Comparison of ENCODE assay signal across 18 cellular contexts in the genomic region with DNA sequence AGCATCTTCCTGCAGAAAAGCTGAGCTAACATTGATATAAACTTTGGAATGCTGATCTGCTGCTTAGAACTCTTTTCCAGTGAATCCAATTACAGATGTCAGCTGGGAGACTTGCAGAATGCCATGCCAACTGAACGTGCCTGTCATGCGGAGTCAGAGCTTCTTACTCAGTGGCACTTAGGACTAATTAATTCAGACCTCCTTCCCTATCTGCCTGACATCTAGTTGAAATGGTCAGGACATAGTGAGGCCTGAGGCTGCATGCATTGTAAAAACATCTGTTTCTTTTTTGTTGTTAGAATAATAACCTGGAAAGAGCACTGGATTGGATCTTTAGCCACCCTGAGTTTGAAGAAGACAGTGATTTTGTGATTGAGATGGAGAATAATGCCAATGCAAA.
"Had no signal": no experiment of that assay in that cellular context is flagged by ENCODE, and none has a peak within 500 bp of the region (broad histone marks: within the 10 kb centered on the region; RNA-seq: fewer than 3 reads in every experiment).

No MANE protein-coding gene starts in this region.

- H3K9me3 Mint-ChIP-seq: activated CD4-positive, alpha-beta memory T cell treated with anti-CD3 and anti-CD28 coated beads for 36 hours; activated naive CD4-positive, alpha-beta T cell treated with anti-CD3 and anti-CD28 coated beads for 36 hours; activated T-helper 2 cell treated with anti-CD3 and anti-CD28 coated beads, Interferon-gamma antibody, Interleukin-2, Interleukin-4, amounts not matched to agents 10 μg/mL and 5 μg/mL and 100 μg/mL, durations not matched to agents 14 hours and 24 hours and 36 hours; brain; immature natural killer cell; natural killer cell; WTC11 had no signal

- H3K27me3 Mint-ChIP-seq: activated CD4-positive, alpha-beta memory T cell treated with anti-CD3 and anti-CD28 coated beads for 36 hours; activated CD4-positive, alpha-beta T cell treated with anti-CD3 and anti-CD28 coated beads for 36 hours; activated CD8-positive, alpha-beta memory T cell treated with anti-CD3 and anti-CD28 coated beads, Interleukin-2, amount 10 ng/mL, durations not matched to agents 7 days and 5 days; brain had no signal

- H3K4me3 Mint-ChIP-seq: activated CD4-positive, alpha-beta memory T cell treated with anti-CD3 and anti-CD28 coated beads for 36 hours; activated CD4-positive, alpha-beta T cell treated with anti-CD3 and anti-CD28 coated beads for 36 hours; activated CD8-positive, alpha-beta memory T cell treated with anti-CD3 and anti-CD28 coated beads, Interleukin-2, amount 10 ng/mL, durations not matched to agents 7 days and 5 days; activated naive CD4-positive, alpha-beta T cell treated with anti-CD3 and anti-CD28 coated beads for 36 hours; brain; immature natural killer cell; natural killer cell; WTC11 had no signal

- H3K36me3 Mint-ChIP-seq: natural killer cell had no signal

- H3K27ac Mint-ChIP-seq: activated CD4-positive, alpha-beta memory T cell treated with anti-CD3 and anti-CD28 coated beads for 36 hours; activated CD4-positive, alpha-beta T cell treated with anti-CD3 and anti-CD28 coated beads for 36 hours; activated CD8-positive, alpha-beta memory T cell treated with anti-CD3 and anti-CD28 coated beads, Interleukin-2, amount 10 ng/mL, durations not matched to agents 7 days and 5 days; activated naive CD4-positive, alpha-beta T cell treated with anti-CD3 and anti-CD28 coated beads for 36 hours; activated T-helper 2 cell treated with anti-CD3 and anti-CD28 coated beads, Interferon-gamma antibody, Interleukin-2, Interleukin-4, amounts not matched to agents 10 μg/mL and 5 μg/mL and 100 μg/mL, durations not matched to agents 14 hours and 24 hours and 36 hours; brain; immature natural killer cell; natural killer cell; WTC11 had no signal

- H3K27me3 ChIP-seq: colonic mucosa, gastroesophageal sphincter, upper lobe of right lung had no signal

- ATAC-seq: activated CD4-positive, alpha-beta T cell treated with anti-CD3 and anti-CD28 coated beads for 36 hours; activated CD8-positive, alpha-beta memory T cell treated with anti-CD3 and anti-CD28 coated beads, Interleukin-2, amount 10 ng/mL, durations not matched to agents 7 days and 5 days; gastroesophageal sphincter; lower lobe of right lung; natural killer cell; upper lobe of right lung; WTC11 had no signal

- DNase-seq: activated CD4-positive, alpha-beta memory T cell treated with anti-CD3 and anti-CD28 coated beads for 36 hours; activated CD4-positive, alpha-beta T cell treated with anti-CD3 and anti-CD28 coated beads for 36 hours; activated CD8-positive, alpha-beta memory T cell treated with anti-CD3 and anti-CD28 coated beads, Interleukin-2, amount 10 ng/mL, durations not matched to agents 7 days and 5 days; activated naive CD4-positive, alpha-beta T cell treated with anti-CD3 and anti-CD28 coated beads for 36 hours; central memory CD4-positive, alpha-beta T cell; colonic mucosa; erythroblast; immature natural killer cell; lower lobe of right lung; natural killer cell; stimulated activated CD8-positive, alpha-beta memory T cell treated with anti-CD3 and anti-CD28 coated beads, Interleukin-4, amount 100 ng/mL, for 48 hours; stimulated activated naive CD4-positive, alpha-beta T cell; T-helper 2 cell; upper lobe of right lung had no signal

- H3K36me3 ChIP-seq: colonic mucosa had no signal

- H3K4me3 ChIP-seq: colonic mucosa, gastroesophageal sphincter, lower lobe of right lung, upper lobe of right lung had no signal

- H3K4me1 Mint-ChIP-seq: activated CD4-positive, alpha-beta T cell treated with anti-CD3 and anti-CD28 coated beads for 36 hours had no signal
